Comparison of ENCODE assay signal across 25 cellular contexts in genomic region chr4:57418133-57418532, GRCh38.
"Had no signal": no experiment of that assay in that cellular context is flagged by ENCODE, and none has a peak within 500 bp of the region (broad histone marks: within the 10 kb centered on the region; RNA-seq: fewer than 3 reads in every experiment).

No MANE protein-coding gene starts in this region.

- H3K4me3 ChIP-seq: hepatocyte, left ventricle myocardium inferior, lung, neural progenitor cell, right atrium auricular region, skin epidermis, suprapubic skin, thoracic aorta, tibial artery, upper lobe of right lung had no signal

- H3K4me1 ChIP-seq: left ventricle myocardium inferior, right atrium auricular region, suprapubic skin, upper lobe of right lung had no signal

- H3K27ac ChIP-seq: hepatocyte, left ventricle myocardium inferior, neural progenitor cell, neutrophil, right atrium auricular region, skin epidermis, suprapubic skin, thoracic aorta, tibial artery, upper lobe of right lung had no signal

- DNase-seq: islet precursor cell; left ventricle myocardium inferior; mesendoderm; naive B cell; natural killer cell; nephron progenitor cell; occipital lobe; stimulated activated CD4-positive, alpha-beta T cell treated with anti-CD3 and anti-CD28 coated beads, Interleukin-12 subunit alpha, Interleukin-12 subunit beta, amount 100 ng/mL, for 4 hours; stimulated activated CD4-positive, alpha-beta T cell treated with anti-CD3 and anti-CD28 coated beads, Interleukin-15, amount 100 ng/mL, for 24 hours; stimulated activated CD4-positive, alpha-beta T cell treated with anti-CD3 and anti-CD28 coated beads, Interleukin-2, amount 100 ng/mL, for 24 hours; stimulated activated CD4-positive, alpha-beta T cell treated with anti-CD3 and anti-CD28 coated beads, Interleukin-4, amount 100 ng/mL, for 1 hour; stimulated activated naive B cell treated with anti-CD40 and anti-IgM and Interleukin-4, amounts not matched to agents 10 μg/mL and 1 μg/mL and 100 μg/mL, for 72 hours; tibial artery; trophoblast cell; upper lobe of right lung had no signal

- H3K4me2 ChIP-seq: hepatocyte, neural progenitor cell had no signal

- ATAC-seq: natural killer cell; sciatic nerve; stimulated activated naive B cell treated with anti-CD40 and anti-IgM and Interleukin-4, amounts not matched to agents 10 μg/mL and 1 μg/mL and 100 μg/mL, for 72 hours; upper lobe of right lung had no signal

- FAIRE-seq: urothelium cell line had no signal

- H3K9me3 ChIP-seq: left ventricle myocardium inferior, neutrophil, right atrium auricular region, suprapubic skin, thoracic aorta, tibial artery, upper lobe of right lung had no signal
